Comparison of ENCODE assay signal across 17 cellular contexts in the genomic region with DNA sequence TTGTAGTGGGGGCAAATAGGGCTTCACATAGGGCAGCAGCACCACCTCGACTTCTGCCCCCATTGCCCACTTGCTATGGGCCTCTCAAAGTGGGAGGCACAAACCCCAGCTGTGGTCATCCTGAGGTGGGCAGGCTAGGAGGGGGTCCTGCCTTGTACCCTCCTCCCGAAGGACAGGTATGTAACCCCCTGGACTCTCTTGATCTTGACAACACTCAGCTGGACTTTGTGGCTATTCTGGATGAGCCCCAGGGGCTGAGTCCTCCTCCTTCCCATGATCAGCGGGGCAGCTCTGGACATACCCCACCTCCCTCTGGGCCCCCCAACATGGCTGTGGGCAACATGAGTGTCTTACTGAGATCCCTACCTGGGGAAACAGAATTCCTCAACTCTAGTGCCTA. TPM values are rescaled to one million over a fixed set of nuclear protein-coding genes. Genes with fewer than 3 reads are reported as not detected.
DNase-seq lines count a peak whose midpoint lies in the region; ATAC-seq, FAIRE-seq and TF ChIP-seq lines count a peak whose summit lies in the region.
"Had no signal": no experiment of that assay in that cellular context is flagged by ENCODE, and none has a peak within 500 bp of the region (broad histone marks: within the 10 kb centered on the region; RNA-seq: fewer than 3 reads in every experiment).

No MANE protein-coding gene starts in this region.

- TF ChIP-seq CTCF in kidney (IDR thresholded peaks at IDR 0.05; ENCODE audit: borderline replicate concordance, extremely low read depth, insufficient read depth) = no peak
- no peak for TF ChIP-seq CTCF in progenitor cell of endocrine pancreas (IDR thresholded peaks at IDR 0.05; ENCODE audit: unreplicated experiment)
- TF ChIP-seq CTCF in gastroesophageal sphincter (IDR thresholded peaks at IDR 0.05) = no peak

- no peaks in the 10 kb centered on the region for H3K27me3 ChIP-seq in CD4-positive, alpha-beta memory T cell (ENCODE audit: insufficient read depth, low read length)
- peaks cover 100% of the 10 kb centered on the region for H3K27me3 ChIP-seq in gastroesophageal sphincter

- no peak overlapping the region for H3K4me3 Mint-ChIP-seq in CD4-positive, alpha-beta memory T cell
- H3K4me3 Mint-ChIP-seq in T-helper 17 cell (no peak overlapping the region), progenitor cell of endocrine pancreas (ENCODE audit: low read depth) (no peak overlapping the region)
- no peak overlapping the region for H3K4me3 Mint-ChIP-seq in stimulated activated effector memory CD8-positive, alpha-beta T cell treated with anti-CD3 and anti-CD28 coated beads, Interleukin-12 subunit alpha, Interleukin-12 subunit beta, amount 100 ng/mL, for 72 hours

- H3K36me3 Mint-ChIP-seq in CD4-positive, alpha-beta memory T cell = peaks cover 50 to 62% of the 10 kb centered on the region in 2 donors
- H3K36me3 Mint-ChIP-seq in T-helper 17 cell (ENCODE audit: low read depth) = peaks cover 17% of the 10 kb centered on the region
- H3K36me3 Mint-ChIP-seq in stimulated activated effector memory CD8-positive, alpha-beta T cell treated with anti-CD3 and anti-CD28 coated beads, Interleukin-12 subunit alpha, Interleukin-12 subunit beta, amount 100 ng/mL, for 72 hours = peaks cover 88% of the 10 kb centered on the region
- H3K36me3 Mint-ChIP-seq in progenitor cell of endocrine pancreas (ENCODE audit: insufficient read depth) = no peaks in the 10 kb centered on the region

- 80% methylated on average over 1 of the region's 3 CpGs; no CpG with 5 or more reads in 1 of the 2 donors for WGBS in gastroesophageal sphincter (ENCODE audit: low coverage in 1 of 2), 2 donors

- POLR2A ChIA-PET in CD4-positive, alpha-beta memory T cell (lab: Charles Lee; ENCODE audit: partially characterized antibody) = interaction anchor here (1.3 to 3.5 kb wide), 4 partner anchors 8 to 48 kb away, joined by 3 to 22 read pairs (median 5); partner anchors contain the start of genes ARHGAP9 and DDIT3

- no peak for FAIRE-seq in kidney (lab: Jason Lieb, UNC)
- FAIRE-seq: H1 had no signal

- H3K9me3 Mint-ChIP-seq in CD4-positive, alpha-beta memory T cell = peaks cover 0 to 2% (median 0%) of the 10 kb centered on the region in 8 donors
- no peaks in the 10 kb centered on the region for H3K9me3 Mint-ChIP-seq in stimulated activated effector memory CD8-positive, alpha-beta T cell treated with anti-CD3 and anti-CD28 coated beads, Interleukin-12 subunit alpha, Interleukin-12 subunit beta, amount 100 ng/mL, for 72 hours
- H3K9me3 Mint-ChIP-seq in progenitor cell of endocrine pancreas (ENCODE audit: low read depth) = no peaks in the 10 kb centered on the region

- ATAC-seq in T-helper 17 cell (no peak), gastroesophageal sphincter (no peak)
- ATAC-seq in stimulated activated effector memory CD8-positive, alpha-beta T cell treated with anti-CD3 and anti-CD28 coated beads, Interleukin-12 subunit alpha, Interleukin-12 subunit beta, amount 100 ng/mL, for 72 hours = no peak
- ATAC-seq: Panc1 had no signal

- no peaks in the 10 kb centered on the region for H3K27me3 Mint-ChIP-seq in CD4-positive, alpha-beta memory T cell
- H3K27me3 Mint-ChIP-seq in T-helper 17 cell = no peaks in the 10 kb centered on the region
- H3K27me3 Mint-ChIP-seq in progenitor cell of endocrine pancreas = peaks cover 82% of the 10 kb centered on the region

- TF ChIP-seq POLR2A in gastroesophageal sphincter (IDR thresholded peaks at IDR 0.05) = no peak

- no peak for TF ChIP-seq EP300 in gastroesophageal sphincter (IDR thresholded peaks at IDR 0.05)

- no peak overlapping the region for H3K9ac ChIP-seq in kidney (ENCODE audit: low read length in 2 of 2)
- H3K9ac ChIP-seq: KMS-11 had no signal

- DNase-seq in CD4-positive, alpha-beta memory T cell = no peak
- no peak for DNase-seq in T-helper 17 cell
- DNase-seq in kidney = peak; percentile 8
- no peak for DNase-seq in stimulated activated effector memory CD8-positive, alpha-beta T cell treated with anti-CD3 and anti-CD28 coated beads, Interleukin-12 subunit alpha, Interleukin-12 subunit beta, amount 100 ng/mL, for 72 hours (ENCODE audit: low spot score in 2 of 2)
- DNase-seq in progenitor cell of endocrine pancreas (ENCODE audit: low spot score, unreplicated experiment) = no peak
- no peak for DNase-seq in NCI-H524 treated with DMSO at 0.1 percent for 48 hours (lab: John Stamatoyannopoulos, UW)
- DNase-seq: DMS79 treated with DMSO at 0.1 percent for 48 hours, NCI-H1436 treated with DMSO at 0.1 percent for 48 hours, NCI-H2029 treated with DMSO at 0.1 percent for 48 hours, NCI-H510A treated with DMSO at 0.1 percent for 48 hours had no signal

- H3K4me1 Mint-ChIP-seq in CD4-positive, alpha-beta memory T cell = peaks cover 24 to 50% (median 38%) of the 10 kb centered on the region in 4 donors
- H3K4me1 Mint-ChIP-seq in T-helper 17 cell (peaks cover 43% of the 10 kb centered on the region), progenitor cell of endocrine pancreas (ENCODE audit: low read depth) (peaks cover 6% of the 10 kb centered on the region)
- peaks cover 57% of the 10 kb centered on the region for H3K4me1 Mint-ChIP-seq in stimulated activated effector memory CD8-positive, alpha-beta T cell treated with anti-CD3 and anti-CD28 coated beads, Interleukin-12 subunit alpha, Interleukin-12 subunit beta, amount 100 ng/mL, for 72 hours

- H3K4me1 ChIP-seq in CD4-positive, alpha-beta memory T cell (ENCODE audit: insufficient read depth, low read length) = peaks cover 48% of the 10 kb centered on the region
- H3K4me1 ChIP-seq in kidney (ENCODE audit: control insufficient read depth in 1 of 2, insufficient read depth in 1 of 2, low read depth in 1 of 2, low read length in 2 of 2) (peaks cover 0 to 16% of the 10 kb centered on the region in 2 donors), gastroesophageal sphincter (peaks cover 0 to 17% (median 7%) of the 10 kb centered on the region in 3 donors)

- intact Hi-C loops in CD4-positive, alpha-beta memory T cell (cut with micrococcal nuclease) = no loop called here
- intact Hi-C loops in kidney (cut with DNase I) = no loop called here

- H3K9me3 ChIP-seq in CD4-positive, alpha-beta memory T cell (ENCODE audit: control insufficient read depth in 1 of 2, low read length in 2 of 2) = no peaks in the 10 kb centered on the region
- no peaks in the 10 kb centered on the region for H3K9me3 ChIP-seq in T-helper 17 cell (ENCODE audit: control insufficient read depth, low read length, poor library complexity, severe bottlenecking)
- no peaks in the 10 kb centered on the region for H3K9me3 ChIP-seq in kidney (ENCODE audit: control insufficient read depth in 1 of 2, low read length in 2 of 2)
- no peaks in the 10 kb centered on the region for H3K9me3 ChIP-seq in gastroesophageal sphincter

- peak overlapping the region in 5 of 7 donors; percentile 13 to 86 (median 75) for H3K27ac Mint-ChIP-seq in CD4-positive, alpha-beta memory T cell
- H3K27ac Mint-ChIP-seq in T-helper 17 cell (peak overlapping the region; percentile 43), progenitor cell of endocrine pancreas (no peak overlapping the region)
- H3K27ac Mint-ChIP-seq in stimulated activated effector memory CD8-positive, alpha-beta T cell treated with anti-CD3 and anti-CD28 coated beads, Interleukin-12 subunit alpha, Interleukin-12 subunit beta, amount 100 ng/mL, for 72 hours = peak overlapping the region; percentile 69

- CTCF ChIA-PET in CD4-positive, alpha-beta memory T cell (lab: Charles Lee; ENCODE audit: partially characterized antibody) = interaction anchor here (1.3 to 1.9 kb wide), 4 partner anchors 8 to 112 kb away, joined by 4 to 15 read pairs (median 5); no protein-coding TSS in a partner anchor

- no peak overlapping the region for H3K4me3 ChIP-seq in CD4-positive, alpha-beta memory T cell (ENCODE audit: low read length in 2 of 2)
- H3K4me3 ChIP-seq in kidney (ENCODE audit: low read length in 2 of 2) = no peak overlapping the region
- H3K4me3 ChIP-seq in gastroesophageal sphincter = no peak overlapping the region

- no peak overlapping the region for H3K27ac ChIP-seq in CD4-positive, alpha-beta memory T cell (ENCODE audit: low read depth, low read length)
- no peak overlapping the region for H3K27ac ChIP-seq in kidney (ENCODE audit: low read depth in 2 of 2, low read length in 2 of 2)
- H3K27ac ChIP-seq in gastroesophageal sphincter = no peak overlapping the region
- H3K27ac ChIP-seq: KMS-11 had no signal

- H3K36me3 ChIP-seq in CD4-positive, alpha-beta memory T cell (ENCODE audit: insufficient read depth, low read length) = peaks cover 59% of the 10 kb centered on the region
- H3K36me3 ChIP-seq in kidney (ENCODE audit: control insufficient read depth in 1 of 2, insufficient read depth in 2 of 2, low read length in 2 of 2) (no peaks in the 10 kb centered on the region), gastroesophageal sphincter (no peaks in the 10 kb centered on the region)

RNA-seq across cellular contexts. Expression of gene ARHGAP9, which starts 8.0 kb away (rescaled TPM):
- 100 to 1,000 TPM; 266 to 278 TPM for total RNA-seq in CD4-positive, alpha-beta memory T cell
- 100 to 1,000 TPM; 206 to 216 TPM for polyA plus RNA-seq in CD4-positive, alpha-beta memory T cell
- total RNA-seq in T-helper 17 cell (100 to 1,000 TPM; 225 to 295 TPM), kidney (18.1 TPM), progenitor cell of endocrine pancreas (2.6 and 2.8 TPM in 2 replicates), gastroesophageal sphincter (10 to 100 TPM in 1 of 4 donors, 1 to 10 TPM in 3; 5.6 to 13.1 (median 8.9) TPM)
- 3.8 TPM for polyA plus RNA-seq in kidney (ENCODE audit: insufficient read depth, low read depth, low replicate concordance)
- total RNA-seq: G401, SK-MEL-5 had no signal

RNA-seq across cellular contexts. Expression of gene GLI1, which starts 12.1 kb away (rescaled TPM):
- total RNA-seq in CD4-positive, alpha-beta memory T cell = under 1 TPM; 0.30 to 0.35 TPM
- not detected for polyA plus RNA-seq in CD4-positive, alpha-beta memory T cell
- under 1 TPM; 0.10 to 0.22 TPM for total RNA-seq in T-helper 17 cell
- total RNA-seq in kidney = 2.8 TPM
- 1.4 TPM for polyA plus RNA-seq in kidney (ENCODE audit: insufficient read depth, low read depth, low replicate concordance)
- total RNA-seq in progenitor cell of endocrine pancreas = 0.89 and 0.91 TPM in 2 replicates
- 1 to 10 TPM in 1 of 4 donors, under 1 TPM in 3; 0.15 to 3.6 (median 0.30) TPM for total RNA-seq in gastroesophageal sphincter

RNA-seq across cellular contexts. Expression of gene MARS1, which starts 16.2 kb away (rescaled TPM):
- total RNA-seq in CD4-positive, alpha-beta memory T cell = 100 to 1,000 TPM; 224 to 242 TPM
- 100 to 1,000 TPM in 1 of 2 donors, 10 to 100 TPM in 1; 84.8 to 114 TPM for polyA plus RNA-seq in CD4-positive, alpha-beta memory T cell
- total RNA-seq in T-helper 17 cell = 100 to 1,000 TPM; 175 to 180 TPM
- 158 TPM for total RNA-seq in kidney
- 62.8 TPM for polyA plus RNA-seq in kidney (ENCODE audit: insufficient read depth, low read depth, low replicate concordance)
- total RNA-seq in progenitor cell of endocrine pancreas = 290 and 318 TPM in 2 replicates
- total RNA-seq in gastroesophageal sphincter = 100 to 1,000 TPM in 1 of 4 donors, 10 to 100 TPM in 3; 67.4 to 209 (median 81.7) TPM

RNA-seq across cellular contexts. Expression of gene INHBE, which starts 16.6 kb away (rescaled TPM):
- total RNA-seq in CD4-positive, alpha-beta memory T cell = not detected
- polyA plus RNA-seq in CD4-positive, alpha-beta memory T cell = not detected
- total RNA-seq in T-helper 17 cell (not detected), kidney (0.19 TPM), progenitor cell of endocrine pancreas (1.2 and 2.0 TPM in 2 replicates), gastroesophageal sphincter (not detected)
- polyA plus RNA-seq in kidney (ENCODE audit: insufficient read depth, low read depth, low replicate concordance) = 0.30 TPM

RNA-seq across cellular contexts. Expression of gene INHBC, which starts 37.1 kb away (rescaled TPM):
- total RNA-seq in CD4-positive, alpha-beta memory T cell = not detected
- polyA plus RNA-seq in CD4-positive, alpha-beta memory T cell = not detected
- not detected for total RNA-seq in T-helper 17 cell
- not detected for total RNA-seq in kidney
- not detected for polyA plus RNA-seq in kidney (ENCODE audit: insufficient read depth, low read depth, low replicate concordance)
- 0.16 TPM in 1 of 2 replicates, not detected in the other for total RNA-seq in progenitor cell of endocrine pancreas
- total RNA-seq in gastroesophageal sphincter = not detected
- total RNA-seq: G401, H1, M059J, SK-MEL-5 had no signal

Comparison
In these comparisons a context has a peak if more than half of its experiments do, and no peak if none do; other contexts are left out.
1. RNA of gene ARHGAP9, which starts 8.0 kb away (total RNA-seq): 225 to 295 TPM in T-helper 17 cell and 266 to 278 TPM in CD4-positive, alpha-beta memory T cell; 18.1 TPM in kidney (single experiment), 5.6 to 13.1 TPM in gastroesophageal sphincter and 2.6 to 2.8 TPM in progenitor cell of endocrine pancreas; every median in the first group is over 10 times any median in the second.